In the genomic region with DNA sequence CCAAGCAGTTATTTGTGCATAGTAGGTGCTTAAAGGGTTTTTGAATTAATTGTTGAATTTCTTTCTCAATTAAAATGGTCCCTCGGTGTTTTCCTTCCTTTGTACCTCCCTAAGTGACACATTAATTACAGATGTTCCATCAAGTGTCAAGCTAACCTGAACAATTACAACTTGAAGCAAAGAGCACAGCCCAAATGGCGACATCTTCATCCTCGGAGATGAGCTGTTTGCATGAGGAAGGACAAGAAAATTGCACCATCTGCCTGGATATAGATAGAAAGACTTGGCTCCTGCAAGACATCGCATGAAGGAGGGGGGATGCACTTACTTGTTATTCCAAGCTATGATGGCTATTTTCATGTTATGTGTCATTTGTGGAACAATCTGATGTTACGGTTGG, we compare ENCODE assay signal across 8 cellular contexts.
"Had no signal": no experiment of that assay in that cellular context is flagged by ENCODE, and none has a peak within 500 bp of the region (broad histone marks: within the 10 kb centered on the region; RNA-seq: fewer than 3 reads in every experiment).

No MANE protein-coding gene starts in this region.

- H3K4me3 Mint-ChIP-seq: GM23338, H9, HFFc6 had no signal

- DNase-seq: GM23248, GOT3, H7, H9, HCEC 1CT, HFFc6 had no signal

- H3K4me3 ChIP-seq: GM23248, GM23338, HAP-1 had no signal

- H3K9me3 ChIP-seq: HAP-1 had no signal

- H2AFZ ChIP-seq: GM23248, GM23338 had no signal

- H3K27ac ChIP-seq: GM23248 had no signal

- H3K9me3 Mint-ChIP-seq: H9 had no signal

- H3K36me3 ChIP-seq: HAP-1 had no signal

- H3K9ac ChIP-seq: GM23248 had no signal

- H3K4me2 ChIP-seq: GM23338 had no signal

- H3K27ac Mint-ChIP-seq: GM23338, H9, HFFc6 had no signal
